ENCODE assay signal across 1 cellular context in the genomic region with DNA sequence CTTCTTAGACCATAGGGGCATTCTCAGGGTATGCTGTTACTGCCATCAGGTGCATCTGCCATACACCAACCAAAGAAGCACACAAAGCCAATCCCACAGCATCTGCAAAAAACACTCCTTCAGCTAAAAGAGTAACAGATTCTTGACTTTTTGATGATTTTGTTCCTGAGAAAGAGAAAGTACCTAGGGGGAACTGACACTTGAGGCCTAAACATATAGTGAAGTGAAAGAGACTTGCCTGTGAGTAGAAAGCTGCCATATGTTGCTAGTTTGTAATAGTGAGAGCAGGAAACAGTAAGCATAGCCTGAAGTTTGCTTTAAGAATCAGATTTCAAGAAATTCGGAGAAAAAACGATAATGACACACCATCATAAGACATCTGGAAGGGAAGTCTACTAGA.
TF ChIP-seq lines count a peak whose summit lies in the region.

No MANE protein-coding gene starts in this region.

TF ChIP-seq in GM12878, 131 proteins besides CTCF, POLR2A, EP300 and RAD21 (continued from another document):
- TF ChIP-seq, protein P1, sequence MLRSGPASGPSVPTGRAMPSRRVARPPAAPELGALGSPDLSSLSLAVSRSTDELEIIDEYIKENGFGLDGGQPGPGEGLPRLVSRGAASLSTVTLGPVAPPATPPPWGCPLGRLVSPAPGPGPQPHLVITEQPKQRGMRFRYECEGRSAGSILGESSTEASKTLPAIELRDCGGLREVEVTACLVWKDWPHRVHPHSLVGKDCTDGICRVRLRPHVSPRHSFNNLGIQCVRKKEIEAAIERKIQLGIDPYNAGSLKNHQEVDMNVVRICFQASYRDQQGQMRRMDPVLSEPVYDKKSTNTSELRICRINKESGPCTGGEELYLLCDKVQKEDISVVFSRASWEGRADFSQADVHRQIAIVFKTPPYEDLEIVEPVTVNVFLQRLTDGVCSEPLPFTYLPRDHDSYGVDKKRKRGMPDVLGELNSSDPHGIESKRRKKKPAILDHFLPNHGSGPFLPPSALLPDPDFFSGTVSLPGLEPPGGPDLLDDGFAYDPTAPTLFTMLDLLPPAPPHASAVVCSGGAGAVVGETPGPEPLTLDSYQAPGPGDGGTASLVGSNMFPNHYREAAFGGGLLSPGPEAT (IDR thresholded peaks at IDR 0.05; ENCODE audit: low read depth): peak; percentile 36; the same call in 1 of the 2 replicates
